In the genomic region with DNA sequence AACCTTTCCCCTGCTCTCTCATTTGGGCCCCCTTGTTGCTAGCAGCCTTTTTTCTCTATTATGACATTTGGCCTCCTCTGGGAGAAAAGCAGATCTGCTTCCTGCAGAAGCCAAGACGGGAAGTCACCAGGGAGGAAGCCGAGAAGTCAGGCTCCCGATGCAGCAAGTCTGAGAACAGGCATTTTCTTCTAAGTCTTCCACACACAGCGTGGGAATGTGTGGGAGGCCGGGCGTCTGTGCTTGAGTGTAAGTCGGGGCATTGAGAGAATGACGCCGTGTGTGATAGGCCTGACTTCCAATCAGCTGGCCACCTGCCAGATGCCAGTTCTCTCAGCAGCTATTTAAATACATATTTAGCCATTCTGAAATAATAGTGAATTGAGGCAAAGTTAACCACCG, we compare ENCODE assay signal across 1 cellular context.
TF ChIP-seq lines count a peak whose summit lies in the region.

No MANE protein-coding gene starts in this region.

TF ChIP-seq in SK-N-SH, 30 proteins besides CTCF, POLR2A, EP300 and RAD21 (continued from another document):
- TF ChIP-seq, protein P1, sequence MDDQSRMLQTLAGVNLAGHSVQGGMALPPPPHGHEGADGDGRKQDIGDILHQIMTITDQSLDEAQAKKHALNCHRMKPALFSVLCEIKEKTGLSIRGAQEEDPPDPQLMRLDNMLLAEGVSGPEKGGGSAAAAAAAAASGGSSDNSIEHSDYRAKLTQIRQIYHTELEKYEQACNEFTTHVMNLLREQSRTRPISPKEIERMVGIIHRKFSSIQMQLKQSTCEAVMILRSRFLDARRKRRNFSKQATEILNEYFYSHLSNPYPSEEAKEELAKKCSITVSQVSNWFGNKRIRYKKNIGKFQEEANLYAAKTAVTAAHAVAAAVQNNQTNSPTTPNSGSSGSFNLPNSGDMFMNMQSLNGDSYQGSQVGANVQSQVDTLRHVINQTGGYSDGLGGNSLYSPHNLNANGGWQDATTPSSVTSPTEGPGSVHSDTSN (IDR thresholded peaks at IDR 0.05), result no peak
- no peak for TF ChIP-seq TEAD4 (IDR thresholded peaks at IDR 0.05; ENCODE audit: borderline replicate concordance, insufficient read depth)
- TF ChIP-seq, protein P2, sequence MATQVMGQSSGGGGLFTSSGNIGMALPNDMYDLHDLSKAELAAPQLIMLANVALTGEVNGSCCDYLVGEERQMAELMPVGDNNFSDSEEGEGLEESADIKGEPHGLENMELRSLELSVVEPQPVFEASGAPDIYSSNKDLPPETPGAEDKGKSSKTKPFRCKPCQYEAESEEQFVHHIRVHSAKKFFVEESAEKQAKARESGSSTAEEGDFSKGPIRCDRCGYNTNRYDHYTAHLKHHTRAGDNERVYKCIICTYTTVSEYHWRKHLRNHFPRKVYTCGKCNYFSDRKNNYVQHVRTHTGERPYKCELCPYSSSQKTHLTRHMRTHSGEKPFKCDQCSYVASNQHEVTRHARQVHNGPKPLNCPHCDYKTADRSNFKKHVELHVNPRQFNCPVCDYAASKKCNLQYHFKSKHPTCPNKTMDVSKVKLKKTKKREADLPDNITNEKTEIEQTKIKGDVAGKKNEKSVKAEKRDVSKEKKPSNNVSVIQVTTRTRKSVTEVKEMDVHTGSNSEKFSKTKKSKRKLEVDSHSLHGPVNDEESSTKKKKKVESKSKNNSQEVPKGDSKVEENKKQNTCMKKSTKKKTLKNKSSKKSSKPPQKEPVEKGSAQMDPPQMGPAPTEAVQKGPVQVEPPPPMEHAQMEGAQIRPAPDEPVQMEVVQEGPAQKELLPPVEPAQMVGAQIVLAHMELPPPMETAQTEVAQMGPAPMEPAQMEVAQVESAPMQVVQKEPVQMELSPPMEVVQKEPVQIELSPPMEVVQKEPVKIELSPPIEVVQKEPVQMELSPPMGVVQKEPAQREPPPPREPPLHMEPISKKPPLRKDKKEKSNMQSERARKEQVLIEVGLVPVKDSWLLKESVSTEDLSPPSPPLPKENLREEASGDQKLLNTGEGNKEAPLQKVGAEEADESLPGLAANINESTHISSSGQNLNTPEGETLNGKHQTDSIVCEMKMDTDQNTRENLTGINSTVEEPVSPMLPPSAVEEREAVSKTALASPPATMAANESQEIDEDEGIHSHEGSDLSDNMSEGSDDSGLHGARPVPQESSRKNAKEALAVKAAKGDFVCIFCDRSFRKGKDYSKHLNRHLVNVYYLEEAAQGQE (IDR thresholded peaks at IDR 0.05; ENCODE audit: low read depth, low read length), result no peak
- TF ChIP-seq ELF1 (IDR thresholded peaks at IDR 0.05), result no peak
- TF ChIP-seq EZH2phosphoT487 (IDR thresholded peaks at IDR 0.05; ENCODE audit: borderline replicate concordance, low read depth), result no peak
- no peak for TF ChIP-seq MEF2A (IDR thresholded peaks at IDR 0.05; ENCODE audit: borderline replicate concordance, low read depth)
